1 cellular context compared by ENCODE assay signal in genomic region chr1:1431006-1431844, GRCh38.
TF ChIP-seq lines count a peak whose summit lies in the region.

No MANE protein-coding gene starts in this region.

TF ChIP-seq in HepG2, 621 proteins besides CTCF, POLR2A, EP300 and RAD21 (continued from another document):
- TF ChIP-seq ZNF280D (CRISPR knock-in tag; IDR thresholded peaks at IDR 0.05) (no peak; the same call in 1 of the 2 replicates), ZNF253 (CRISPR knock-in tag; IDR thresholded peaks at IDR 0.05; ENCODE audit: borderline replicate concordance) (no peak), ZBTB8A (CRISPR knock-in tag; IDR thresholded peaks at IDR 0.05; ENCODE audit: borderline replicate concordance, low read depth) (no peak), ZNF501 (CRISPR knock-in tag; IDR thresholded peaks at IDR 0.05) (no peak), ZNF549 (CRISPR knock-in tag; IDR thresholded peaks at IDR 0.05) (no peak), PRMT3 (CRISPR knock-in tag; IDR thresholded peaks at IDR 0.05; ENCODE audit: borderline replicate concordance, low read depth) (no peak), MATR3 (CRISPR knock-in tag; IDR thresholded peaks at IDR 0.05) (no peak), ZNF296 (CRISPR knock-in tag; conservative IDR thresholded peaks at IDR 0.05) (no peak), ZFP1 (CRISPR knock-in tag; IDR thresholded peaks at IDR 0.05) (no peak), KAT7 (CRISPR knock-in tag; IDR thresholded peaks at IDR 0.05; ENCODE audit: borderline replicate concordance) (peak; percentile 0; the same call in 1 of the 2 replicates), SP1 (IDR thresholded peaks at IDR 0.05) (no peak), SP1 (CRISPR knock-in tag; IDR thresholded peaks at IDR 0.05) (no peak), NFRKB (IDR thresholded peaks at IDR 0.05) (no peak), ARID5B (CRISPR knock-in tag; IDR thresholded peaks at IDR 0.05) (no peak), ZFY (CRISPR knock-in tag; IDR thresholded peaks at IDR 0.05) (no peak), MED13 (CRISPR knock-in tag; IDR thresholded peaks at IDR 0.05) (no peak), PHB2 (IDR thresholded peaks at IDR 0.05; ENCODE audit: partially characterized antibody) (no peak), HMGXB3 (CRISPR knock-in tag; IDR thresholded peaks at IDR 0.05; ENCODE audit: borderline replicate concordance) (no peak), ZNF800 (CRISPR knock-in tag; IDR thresholded peaks at IDR 0.05) (no peak; the same call in 1 of the 2 replicates), KDM6A (CRISPR knock-in tag; IDR thresholded peaks at IDR 0.05; ENCODE audit: low read depth) (no peak), AGO2 (optimal IDR thresholded peaks at IDR 0.05; ENCODE audit: low read depth, low read length) (peak; percentile 99), ZSCAN30 (CRISPR knock-in tag; IDR thresholded peaks at IDR 0.05) (no peak), ZBTB3 (CRISPR knock-in tag; IDR thresholded peaks at IDR 0.05; ENCODE audit: borderline replicate concordance, low read depth) (no peak), MLLT10 (CRISPR knock-in tag; IDR thresholded peaks at IDR 0.05) (no peak), JUNB (CRISPR knock-in tag; IDR thresholded peaks at IDR 0.05; ENCODE audit: borderline replicate concordance) (no peak), IRF2 (CRISPR knock-in tag; IDR thresholded peaks at IDR 0.05) (peak; percentile 1; the same call in 1 of the 2 replicates), ZNF768 (CRISPR knock-in tag; IDR thresholded peaks at IDR 0.05) (no peak), TFDP2 (CRISPR knock-in tag; IDR thresholded peaks at IDR 0.05) (no peak), SIX1 (CRISPR knock-in tag; IDR thresholded peaks at IDR 0.05; ENCODE audit: borderline replicate concordance) (no peak)
